23 cellular contexts compared by ENCODE assay signal in genomic region chr19:2650515-2650914, GRCh38. TPM values are rescaled to one million over a fixed set of nuclear protein-coding genes. Genes with fewer than 3 reads are reported as not detected.
DNase-seq lines count a peak whose midpoint lies in the region; ATAC-seq and TF ChIP-seq lines count a peak whose summit lies in the region.
"Had no signal": no experiment of that assay in that cellular context is flagged by ENCODE, and none has a peak within 500 bp of the region (broad histone marks: within the 10 kb centered on the region; RNA-seq: fewer than 3 reads in every experiment).

No MANE protein-coding gene starts in this region.

- TF ChIP-seq CTCF in heart right ventricle (IDR thresholded peaks at IDR 0.05), result no peak
- no peak for TF ChIP-seq CTCF in osteoblast (IDR thresholded peaks at IDR 0.05; ENCODE audit: extremely low read depth, low read depth, low read length)
- no peak for TF ChIP-seq CTCF in upper lobe of right lung (IDR thresholded peaks at IDR 0.05)

- intact Hi-C loops in heart right ventricle (cut with DNase I), result loop anchor here in 2 of 10 donors (5.0 kb wide), 2 partner anchors 62 to 102 kb away; no protein-coding TSS in a partner anchor
- intact Hi-C loops in upper lobe of right lung (cut with DNase I), result loop anchor here (10.0 kb wide), 1 partner anchor 74 kb away; the partner anchor contains the start of gene DIRAS1

- H3K9me3 ChIP-seq in heart right ventricle (peaks cover 0 to 6% (median 0%) of the 10 kb centered on the region in 11 donors), osteoblast (ENCODE audit: low read depth, low read length) (no peaks in the 10 kb centered on the region), upper lobe of right lung (no peaks in the 10 kb centered on the region)
- H3K9me3 ChIP-seq: prostate gland, SJSA1, tibial artery had no signal

- H3K27me3 ChIP-seq in heart right ventricle, result peaks cover 0 to 5% (median 0%) of the 10 kb centered on the region in 7 donors
- H3K27me3 ChIP-seq in osteoblast (ENCODE audit: insufficient read depth, low read length), result peaks cover 2% of the 10 kb centered on the region
- H3K27me3 ChIP-seq in upper lobe of right lung, result no peaks in the 10 kb centered on the region

- H3K27ac ChIP-seq in heart right ventricle (peak overlapping the region in 1 of 10 donors; percentile 35), osteoblast (ENCODE audit: low read depth, low read length) (no peak overlapping the region), upper lobe of right lung (no peak overlapping the region)
- H3K27ac ChIP-seq: prostate gland, SJSA1, tibial artery had no signal

- H3K4me2 ChIP-seq in osteoblast (ENCODE audit: insufficient read depth, low read length), result no peak overlapping the region

- H3K79me2 ChIP-seq in osteoblast (ENCODE audit: insufficient read depth, low read length), result no peaks in the 10 kb centered on the region

- H3K4me1 ChIP-seq in heart right ventricle (peaks cover 0 to 13% (median 0%) of the 10 kb centered on the region in 9 donors), osteoblast (ENCODE audit: insufficient read depth, low read length) (no peaks in the 10 kb centered on the region), upper lobe of right lung (no peaks in the 10 kb centered on the region)
- H3K4me1 ChIP-seq: prostate gland, SJSA1, tibial artery had no signal

- no peaks in the 10 kb centered on the region for H3K36me3 ChIP-seq in heart right ventricle
- no peaks in the 10 kb centered on the region for H3K36me3 ChIP-seq in osteoblast (ENCODE audit: insufficient read depth, low read length)
- H3K36me3 ChIP-seq in upper lobe of right lung, result no peaks in the 10 kb centered on the region
- H3K36me3 ChIP-seq: prostate gland, SJSA1, tibial artery had no signal

- WGBS in heart right ventricle, 2 donors, result 60 to 61% methylated on average over 21 of the region's 21 CpGs

- H2AFZ ChIP-seq in osteoblast (ENCODE audit: low read length), result no peak overlapping the region

- ATAC-seq in heart right ventricle (peak in 6 of 8 donors; percentile 38 to 76 (median 68)), upper lobe of right lung (peak; percentile 41), GM18520 (IDR thresholded peaks at IDR 0.05; ENCODE audit: unreplicated experiment) (no peak)
- ATAC-seq: WTC11 had no signal

- DNase-seq in NCI-H82 (lab: John Stamatoyannopoulos, UW) (peak; percentile 17), NCI-H82 treated with DMSO at 0.1 percent for 48 hours (lab: John Stamatoyannopoulos, UW; ENCODE audit: unreplicated experiment) (no peak), heart right ventricle (peak in 1 of 2 donors; percentile 54), osteoblast (ENCODE audit: insufficient read length, low spot score, missing footprints) (peak; percentile 60), upper lobe of right lung (no peak), NCI-H1105 (lab: John Stamatoyannopoulos, UW) (no peak), activated gamma-delta T cell (lab: John Stamatoyannopoulos, UW) (no peak)
- DNase-seq: activated CD4-positive, alpha-beta memory T cell treated with anti-CD3 and anti-CD28 coated beads, Interleukin-2, amount 10 ng/mL, durations not matched to agents 7 days and 5 days; activated naive CD4-positive, alpha-beta T cell treated with anti-CD3 and anti-CD28 coated beads for 36 hours; activated T-cell treated with anti-CD3 and anti-CD28 coated beads, Interleukin-2, amount 50 U/mL, for 1 hour; aorta; mesendoderm; NCI-H1092 treated with DMSO at 0.1 percent for 48 hours; NCI-H2081 treated with DMSO at 0.1 percent for 48 hours; NCI-H510A treated with DMSO at 0.1 percent for 48 hours; nephron progenitor cell; stimulated activated CD4-positive, alpha-beta T cell treated with anti-CD3 and anti-CD28 coated beads, Interleukin-12 subunit alpha, Interleukin-12 subunit beta, amount 100 ng/mL, for 4 hours; tibial artery had no signal

- H4K20me1 ChIP-seq in osteoblast (ENCODE audit: insufficient read depth, low read length), result no peaks in the 10 kb centered on the region

- no peak overlapping the region for H3K4me3 ChIP-seq in heart right ventricle
- H3K4me3 ChIP-seq in osteoblast (ENCODE audit: insufficient read depth, low read length), result no peak overlapping the region
- no peak overlapping the region for H3K4me3 ChIP-seq in upper lobe of right lung
- H3K4me3 ChIP-seq: prostate gland, SJSA1, tibial artery had no signal

RNA-seq across cellular contexts. Expression of gene GNG7, which starts 52.0 kb away (rescaled TPM):
- total RNA-seq in heart right ventricle, result 10 to 100 TPM; 27.9 to 56.9 (median 39.7) TPM
- 10 to 100 TPM in 1 of 2 donors, 1 to 10 TPM in 1; 8.4 to 14.9 TPM for polyA plus RNA-seq in heart right ventricle
- total RNA-seq in osteoblast, result 0.29 and 0.72 TPM in 2 replicates
- 5.5 TPM for total RNA-seq in upper lobe of right lung
- total RNA-seq: LHCN-M2 had no signal

Comparison
In these comparisons a context has a peak if more than half of its experiments do, and no peak if none do; other contexts are left out.
1. DNase-seq: peak in NCI-H82 (single experiment) and osteoblast (single experiment); none in NCI-H82 treated with DMSO at 0.1 percent for 48 hours (single experiment), upper lobe of right lung (single experiment), NCI-H1105 (single experiment) and activated gamma-delta T cell (single experiment).